9 cellular contexts compared by ENCODE assay signal in the genomic region with DNA sequence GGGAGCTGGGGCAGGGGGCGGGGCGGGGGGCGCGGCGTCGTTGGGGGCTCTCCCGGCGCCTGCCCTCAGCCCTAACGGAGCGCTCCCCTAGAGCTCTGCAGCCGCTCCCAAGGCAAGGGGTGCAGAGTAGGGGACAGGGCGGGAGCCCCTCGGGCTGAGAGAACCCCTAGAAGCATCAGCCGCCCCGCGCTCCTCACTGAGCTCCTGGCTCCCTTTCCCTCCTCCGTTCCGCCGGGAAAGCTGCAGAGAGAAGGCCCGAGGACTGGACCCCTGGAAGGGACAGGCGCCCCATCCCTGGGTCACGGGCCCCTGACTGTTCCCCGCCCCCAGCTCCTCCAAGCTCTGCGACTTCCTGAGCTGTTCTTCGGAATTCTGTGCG. TPM values are rescaled to one million over a fixed set of nuclear protein-coding genes. Genes with fewer than 3 reads are reported as not detected.
A peak's percentile ranks its signal among the peaks of the same experiment; 100 is the strongest.
DNase-seq lines count a peak whose midpoint lies in the region; FAIRE-seq and TF ChIP-seq lines count a peak whose summit lies in the region.
"Had no signal": no experiment of that assay in that cellular context is flagged by ENCODE, and none has a peak within 500 bp of the region (broad histone marks: within the 10 kb centered on the region; RNA-seq: fewer than 3 reads in every experiment).

No MANE protein-coding gene starts in this region.

- H3K4me3 ChIP-seq in kidney (ENCODE audit: low read length in 2 of 2) = no peak overlapping the region
- peak overlapping the region in 4 of 5 donors; percentile 32 to 99 (median 57) for H3K4me3 ChIP-seq in subcutaneous abdominal adipose tissue (ENCODE audit: low read depth in 1 of 5, low read length in 5 of 5)

- peaks cover 8 to 10% of the 10 kb centered on the region in 2 donors for H3K4me1 ChIP-seq in kidney (ENCODE audit: control insufficient read depth in 1 of 2, insufficient read depth in 1 of 2, low read depth in 1 of 2, low read length in 2 of 2)
- peaks cover 3 to 46% (median 26%) of the 10 kb centered on the region in 5 donors for H3K4me1 ChIP-seq in subcutaneous abdominal adipose tissue (ENCODE audit: control insufficient read depth in 5 of 5, insufficient read depth in 5 of 5, low read length in 5 of 5)

- H3K4me3 Mint-ChIP-seq in activated CD4-positive, alpha-beta T cell treated with anti-CD3 and anti-CD28 coated beads, Interleukin-2, amount 10 ng/mL, durations not matched to agents 24 days and 14 days = peak overlapping the region; percentile 95
- H3K4me3 Mint-ChIP-seq in activated naive CD8-positive, alpha-beta T cell = peak overlapping the region; percentile 96

- peaks cover 6 to 15% (median 9%) of the 10 kb centered on the region in 5 donors for H3K27me3 ChIP-seq in subcutaneous abdominal adipose tissue (ENCODE audit: control insufficient read depth in 5 of 5, insufficient read depth in 4 of 5, low read length in 5 of 5)

- H3K4me1 Mint-ChIP-seq in activated CD4-positive, alpha-beta T cell treated with anti-CD3 and anti-CD28 coated beads, Interleukin-2, amount 10 ng/mL, durations not matched to agents 24 days and 14 days = peaks cover 27% of the 10 kb centered on the region
- peaks cover 48% of the 10 kb centered on the region for H3K4me1 Mint-ChIP-seq in activated naive CD8-positive, alpha-beta T cell (ENCODE audit: low read depth)

- no peaks in the 10 kb centered on the region for H3K9me3 Mint-ChIP-seq in activated CD4-positive, alpha-beta T cell treated with anti-CD3 and anti-CD28 coated beads, Interleukin-2, amount 10 ng/mL, durations not matched to agents 24 days and 14 days
- H3K9me3 Mint-ChIP-seq in activated naive CD8-positive, alpha-beta T cell (ENCODE audit: low read depth) = no peaks in the 10 kb centered on the region

- no peak for TF ChIP-seq CTCF in kidney (IDR thresholded peaks at IDR 0.05; ENCODE audit: borderline replicate concordance, extremely low read depth, insufficient read depth)

- H3K27me3 Mint-ChIP-seq in activated CD4-positive, alpha-beta T cell treated with anti-CD3 and anti-CD28 coated beads, Interleukin-2, amount 10 ng/mL, durations not matched to agents 24 days and 14 days = peaks cover 43% of the 10 kb centered on the region
- H3K27me3 Mint-ChIP-seq in activated naive CD8-positive, alpha-beta T cell = no peaks in the 10 kb centered on the region

- H3K27ac ChIP-seq in kidney (ENCODE audit: low read depth in 2 of 2, low read length in 2 of 2) (peak overlapping the region in 1 of 2 donors; percentile 96), subcutaneous abdominal adipose tissue (ENCODE audit: low read depth, low read length) (no peak overlapping the region)

- peak; percentile 66 for DNase-seq in activated CD4-positive, alpha-beta T cell treated with anti-CD3 and anti-CD28 coated beads, Interleukin-2, amount 10 ng/mL, durations not matched to agents 24 days and 14 days
- no peak for DNase-seq in activated CD4-positive, alpha-beta T cell treated with anti-CD3 and anti-CD28 coated beads, Interleukin-2, amount 50 U/mL, for 1 hour
- DNase-seq in kidney (peak; percentile 79), NK-92 (lab: John Stamatoyannopoulos, UW; ENCODE audit: unreplicated experiment) (no peak), glomerular visceral epithelial cell (ENCODE audit: extremely low spot score) (no peak), midbrain (lab: John Stamatoyannopoulos, UW) (no peak)

- intact Hi-C loops in activated CD4-positive, alpha-beta T cell treated with anti-CD3 and anti-CD28 coated beads, Interleukin-2, amount 10 ng/mL, durations not matched to agents 24 days and 14 days (cut with micrococcal nuclease) = loop anchor here (2.0 to 5.0 kb wide), 2 partner anchors 46 to 95 kb away; a partner anchor contains a TSS
- intact Hi-C loops in kidney (cut with DNase I) = loop anchor here (10.0 kb wide), 1 partner anchor 167 kb away; no protein-coding TSS in a partner anchor

- peaks cover 2% of the 10 kb centered on the region for H3K36me3 Mint-ChIP-seq in activated CD4-positive, alpha-beta T cell treated with anti-CD3 and anti-CD28 coated beads, Interleukin-2, amount 10 ng/mL, durations not matched to agents 24 days and 14 days (ENCODE audit: low read depth)
- no peaks in the 10 kb centered on the region for H3K36me3 Mint-ChIP-seq in activated naive CD8-positive, alpha-beta T cell

- FAIRE-seq in kidney (lab: Jason Lieb, UNC) = no peak

- H3K36me3 ChIP-seq in kidney (ENCODE audit: control insufficient read depth in 1 of 2, insufficient read depth in 2 of 2, low read length in 2 of 2) (no peaks in the 10 kb centered on the region), subcutaneous abdominal adipose tissue (ENCODE audit: control insufficient read depth in 5 of 5, insufficient read depth in 5 of 5, low read length in 5 of 5) (no peaks in the 10 kb centered on the region)

- H3K9me3 ChIP-seq in kidney (ENCODE audit: control insufficient read depth in 1 of 2, low read length in 2 of 2) (no peaks in the 10 kb centered on the region), subcutaneous abdominal adipose tissue (ENCODE audit: control insufficient read depth in 5 of 5, low read length in 5 of 5) (no peaks in the 10 kb centered on the region)

- H3K9ac ChIP-seq in kidney (ENCODE audit: low read length in 2 of 2) (no peak overlapping the region), subcutaneous abdominal adipose tissue (ENCODE audit: low read length in 5 of 5) (peak overlapping the region in 1 of 5 donors; percentile 20)

- no peak overlapping the region for H3K27ac Mint-ChIP-seq in activated CD4-positive, alpha-beta T cell treated with anti-CD3 and anti-CD28 coated beads, Interleukin-2, amount 10 ng/mL, durations not matched to agents 24 days and 14 days
- H3K27ac Mint-ChIP-seq in activated naive CD8-positive, alpha-beta T cell = no peak overlapping the region

RNA-seq across cellular contexts. Expression of a gene that starts 0.2 kb away (rescaled TPM):
- total RNA-seq in activated CD4-positive, alpha-beta T cell treated with anti-CD3 and anti-CD28 coated beads, Interleukin-2, amount 10 ng/mL, durations not matched to agents 24 days and 14 days = 0.16 and 0.43 TPM in 2 replicates
- total RNA-seq in kidney = 11.1 TPM
- 4.5 TPM for polyA plus RNA-seq in kidney (ENCODE audit: insufficient read depth, low read depth, low replicate concordance)

RNA-seq across cellular contexts. Expression of a gene that starts 14.3 kb away (rescaled TPM):
- not detected in 2 replicates for total RNA-seq in activated CD4-positive, alpha-beta T cell treated with anti-CD3 and anti-CD28 coated beads, Interleukin-2, amount 10 ng/mL, durations not matched to agents 24 days and 14 days
- total RNA-seq in kidney = not detected
- not detected for polyA plus RNA-seq in kidney (ENCODE audit: insufficient read depth, low read depth, low replicate concordance)
- total RNA-seq: M059J had no signal

RNA-seq across cellular contexts. Expression of a gene that starts 45.8 kb away (rescaled TPM):
- 20.4 and 22.5 TPM in 2 replicates for total RNA-seq in activated CD4-positive, alpha-beta T cell treated with anti-CD3 and anti-CD28 coated beads, Interleukin-2, amount 10 ng/mL, durations not matched to agents 24 days and 14 days
- 9.9 TPM for total RNA-seq in kidney
- 1.4 TPM for polyA plus RNA-seq in kidney (ENCODE audit: insufficient read depth, low read depth, low replicate concordance)

RNA-seq across cellular contexts. Expression of a gene that starts 48.4 kb away (rescaled TPM):
- total RNA-seq in activated CD4-positive, alpha-beta T cell treated with anti-CD3 and anti-CD28 coated beads, Interleukin-2, amount 10 ng/mL, durations not matched to agents 24 days and 14 days = 2,240 and 2,301 TPM in 2 replicates
- 1,460 TPM for total RNA-seq in kidney
- 2,512 TPM for polyA plus RNA-seq in kidney (ENCODE audit: insufficient read depth, low read depth, low replicate concordance)

Comparison
In these comparisons a context has a peak if more than half of its experiments do, and no peak if none do; other contexts are left out.
1. DNase-seq: peak in activated CD4-positive, alpha-beta T cell treated with anti-CD3 and anti-CD28 coated beads, Interleukin-2, amount 10 ng/mL, durations not matched to agents 24 days and 14 days (single experiment) and kidney (single experiment); none in activated CD4-positive, alpha-beta T cell treated with anti-CD3 and anti-CD28 coated beads, Interleukin-2, amount 50 U/mL, for 1 hour (single experiment), NK-92 (single experiment), glomerular visceral epithelial cell (single experiment) and midbrain (single experiment).
2. H3K4me3 ChIP-seq: peak in subcutaneous abdominal adipose tissue (4 of 5); none in kidney (0 of 2).